1 cellular context compared by ENCODE assay signal in genomic region chr1:56494306-56494705, GRCh38.
A peak's percentile ranks its signal among the peaks of the same experiment; 100 is the strongest.
TF ChIP-seq lines count a peak whose summit lies in the region.

No MANE protein-coding gene starts in this region.

TF ChIP-seq in HepG2, 621 proteins besides CTCF, POLR2A, EP300 and RAD21 (continued from another document and continues in another):
- TF ChIP-seq HMGXB4 (CRISPR knock-in tag; IDR thresholded peaks at IDR 0.05; ENCODE audit: borderline replicate concordance in 1 of 2, low read depth in 1 of 2) (peak in 1 of 2 experiments; percentile 49; a peak in 1 of 4 replicates), MXD3 (CRISPR knock-in tag; IDR thresholded peaks at IDR 0.05) (no peak), ZNF558 (CRISPR knock-in tag; IDR thresholded peaks at IDR 0.05; ENCODE audit: borderline replicate concordance) (no peak), ZBTB10 (CRISPR knock-in tag; IDR thresholded peaks at IDR 0.05; ENCODE audit: borderline replicate concordance) (peak; percentile 88; the same call in 1 of the 2 replicates), PHB2 (IDR thresholded peaks at IDR 0.05; ENCODE audit: partially characterized antibody) (no peak), ZNF572 (CRISPR knock-in tag; IDR thresholded peaks at IDR 0.05) (no peak), IRF9 (CRISPR knock-in tag; IDR thresholded peaks at IDR 0.05; ENCODE audit: borderline replicate concordance) (no peak; the same call in 1 of the 2 replicates), NONO (IDR thresholded peaks at IDR 0.05) (no peak), NONO (CRISPR knock-in tag; conservative IDR thresholded peaks at IDR 0.05) (no peak), PPARG (CRISPR knock-in tag; conservative IDR thresholded peaks at IDR 0.05) (peak; percentile 82), ZNF850 (CRISPR knock-in tag; conservative IDR thresholded peaks at IDR 0.05) (no peak), ATAD3A (CRISPR knock-in tag; IDR thresholded peaks at IDR 0.05) (no peak), AGO1 (IDR thresholded peaks at IDR 0.05; ENCODE audit: low read depth, low read length, poor library complexity, severe bottlenecking) (no peak), KDM4B (CRISPR knock-in tag; IDR thresholded peaks at IDR 0.05) (peak; percentile 82), HMGA1 (CRISPR knock-in tag; conservative IDR thresholded peaks at IDR 0.05) (no peak), ZBTB46 (CRISPR knock-in tag; IDR thresholded peaks at IDR 0.05; ENCODE audit: borderline replicate concordance) (peak; percentile 37; the same call in 1 of the 2 replicates), CHCHD3 (CRISPR knock-in tag; IDR thresholded peaks at IDR 0.05) (no peak), KDM5B (CRISPR knock-in tag; IDR thresholded peaks at IDR 0.05; ENCODE audit: borderline replicate concordance) (no peak), BCL6 (CRISPR knock-in tag; IDR thresholded peaks at IDR 0.05) (peak; percentile 91), CENPT (CRISPR knock-in tag; IDR thresholded peaks at IDR 0.05; ENCODE audit: low read depth) (no peak), ZNF770 (CRISPR knock-in tag; IDR thresholded peaks at IDR 0.05) (0 out of 2 replicates have a peak, but pooled peaks have one; percentile 30), ZBTB26 (CRISPR knock-in tag; IDR thresholded peaks at IDR 0.05; ENCODE audit: borderline replicate concordance) (peak; percentile 94), SOX5 (CRISPR knock-in tag; IDR thresholded peaks at IDR 0.05; ENCODE audit: borderline replicate concordance) (peak; percentile 90), ARNT2 (CRISPR knock-in tag; IDR thresholded peaks at IDR 0.05; ENCODE audit: low read depth) (peak; percentile 40; the same call in 1 of the 2 replicates), RXRB (CRISPR knock-in tag; IDR thresholded peaks at IDR 0.05; ENCODE audit: borderline replicate concordance) (peak; percentile 84), RFXAP (CRISPR knock-in tag; IDR thresholded peaks at IDR 0.05; ENCODE audit: borderline replicate concordance) (peak; percentile 68; the same call in 1 of the 2 replicates), HOXA5 (CRISPR knock-in tag; IDR thresholded peaks at IDR 0.05) (0 out of 2 replicates have a peak, but pooled peaks have one; percentile 51), KMT2A (CRISPR knock-in tag; IDR thresholded peaks at IDR 0.05) (0 out of 2 replicates have a peak, but pooled peaks have one; percentile 54), GRHL1 (CRISPR knock-in tag; conservative IDR thresholded peaks at IDR 0.05) (no peak), POLR2AphosphoS5 (IDR thresholded peaks at IDR 0.05; ENCODE audit: low read depth, low read length) (no peak), ZEB1 (IDR thresholded peaks at IDR 0.05; ENCODE audit: insufficient replicate concordance, low read depth) (peak; percentile 92), KDM1A (CRISPR knock-in tag; IDR thresholded peaks at IDR 0.05) (peak; percentile 77; the same call in 1 of the 2 replicates), REST (IDR thresholded peaks at IDR 0.05; ENCODE audit: borderline replicate concordance in 1 of 2, low read depth in 1 of 2, low read length in 2 of 2) (0 out of 4 replicates have a peak, but pooled peaks of 1 of the 2 experiments have one; percentile 34), HOXD1 (CRISPR knock-in tag; IDR thresholded peaks at IDR 0.05) (peak; percentile 72; the same call in 1 of the 2 replicates), DPF2 (CRISPR knock-in tag; IDR thresholded peaks at IDR 0.05; ENCODE audit: borderline replicate concordance, low read depth) (peak; percentile 88), MED1 (CRISPR knock-in tag; IDR thresholded peaks at IDR 0.05) (peak; percentile 96), KLF16 (CRISPR knock-in tag; IDR thresholded peaks at IDR 0.05) (peak in 1 of 2 experiments; percentile 80; a peak in 1 of 4 replicates), ARHGAP35 (CRISPR knock-in tag; IDR thresholded peaks at IDR 0.05; ENCODE audit: borderline replicate concordance) (0 out of 2 replicates have a peak, but pooled peaks have one; percentile 35), NR2F2 (IDR thresholded peaks at IDR 0.05; ENCODE audit: borderline replicate concordance, low read depth) (peak; percentile 88), FOSL2 (CRISPR knock-in tag; IDR thresholded peaks at IDR 0.05) (peak; percentile 83), TAF1 (CRISPR knock-in tag; IDR thresholded peaks at IDR 0.05) (peak; percentile 35; the same call in 1 of the 2 replicates), ZNF414 (CRISPR knock-in tag; IDR thresholded peaks at IDR 0.05) (no peak), PRMT3 (CRISPR knock-in tag; IDR thresholded peaks at IDR 0.05; ENCODE audit: borderline replicate concordance, low read depth) (no peak), ARNT (IDR thresholded peaks at IDR 0.05) (no peak), ZNF432 (CRISPR knock-in tag; IDR thresholded peaks at IDR 0.05; ENCODE audit: borderline replicate concordance) (no peak), BRD4 (CRISPR knock-in tag; IDR thresholded peaks at IDR 0.05) (0 out of 2 replicates have a peak, but pooled peaks have one; percentile 79)
